8 cellular contexts compared by ENCODE assay signal in the genomic region with DNA sequence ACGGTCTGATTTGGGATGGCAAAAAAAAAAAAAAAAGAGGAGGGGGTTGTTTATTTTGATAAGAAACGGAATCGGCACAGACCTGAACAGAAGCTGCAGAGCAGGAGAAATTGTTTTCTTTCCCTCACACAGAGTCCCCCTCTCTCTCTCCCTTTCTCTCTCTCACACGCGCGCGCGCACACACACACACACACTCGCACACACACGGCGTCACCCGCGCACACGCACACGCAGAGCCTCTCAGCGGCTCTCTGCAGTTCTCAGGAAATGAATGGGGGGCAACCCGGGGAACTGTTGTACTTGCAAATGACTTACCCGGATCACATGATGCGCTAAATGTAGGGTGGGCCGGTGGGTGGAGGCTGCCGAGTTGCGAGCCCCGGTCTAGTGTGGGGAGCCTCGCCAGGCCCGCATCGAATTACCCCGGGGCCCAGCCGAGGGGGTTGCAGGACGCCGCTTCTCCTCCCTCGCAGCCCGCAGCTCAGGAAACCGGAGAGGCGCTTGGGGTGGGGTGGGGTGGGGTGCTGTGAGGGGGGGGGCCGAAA. TPM values are rescaled to one million over a fixed set of nuclear protein-coding genes. Genes with fewer than 3 reads are reported as not detected.
DNase-seq lines count a peak whose midpoint lies in the region; ATAC-seq and TF ChIP-seq lines count a peak whose summit lies in the region.

No MANE protein-coding gene starts in this region.

- intact Hi-C loops in left cardiac atrium (cut with DNase I): loop anchor here (5.0 to 10.0 kb wide), 2 partner anchors 69 to 296 kb away; no protein-coding TSS in a partner anchor
- intact Hi-C loops in posterior cingulate gyrus (cut with DNase I): loop anchor here (5.0 to 10.0 kb wide), 4 partner anchors 71 to 379 kb away; no protein-coding TSS in a partner anchor
- intact Hi-C loops in transverse colon (cut with DNase I; ENCODE audit: low total_unique reads): no loop called here

- peak overlapping the region; percentile 84 for H3K4me3 ChIP-seq in GM06990 (replicated peaks; ENCODE audit: low read depth, low read length)
- H3K4me3 ChIP-seq in HAP-1: peak overlapping the region; percentile 76
- H3K4me3 ChIP-seq in MM.1S (ENCODE audit: low read length): peak overlapping the region; percentile 82
- peak overlapping the region; percentile 60 to 94 (median 78) for H3K4me3 ChIP-seq in transverse colon

- H3K4me3 Mint-ChIP-seq in activated naive CD8-positive, alpha-beta T cell treated with anti-CD3 and anti-CD28 coated beads, Interleukin-2, amount 10 ng/mL, durations not matched to agents 7 days and 5 days: peak overlapping the region; percentile 98

- no peaks in the 10 kb centered on the region for H3K9me2 ChIP-seq in MM.1S (replicated peaks; ENCODE audit: insufficient read depth, low read length)

- H3K27ac ChIP-seq in MM.1S (ENCODE audit: low read length) (peak overlapping the region; percentile 66; the same call in 1 of the 2 replicates), transverse colon (peak overlapping the region; percentile 92 to 99 (median 96))

- H2AFZ ChIP-seq in MM.1S (ENCODE audit: low read length): peak overlapping the region; percentile 80

- H3K9me3 Mint-ChIP-seq in activated naive CD8-positive, alpha-beta T cell treated with anti-CD3 and anti-CD28 coated beads, Interleukin-2, amount 10 ng/mL, durations not matched to agents 7 days and 5 days: no peaks in the 10 kb centered on the region

- no peaks in the 10 kb centered on the region for H4K20me1 ChIP-seq in MM.1S (ENCODE audit: insufficient read depth, low read length)

- WGBS in transverse colon (ENCODE audit: low coverage in 1 of 2), 2 donors: 0% methylated on average over 16 to 32 of the region's 35 CpGs

- no peak for TF ChIP-seq EP300 in transverse colon (IDR thresholded peaks at IDR 0.05; ENCODE audit: low read depth)

- in situ Hi-C loops in HAP-1 (cut with MboI; ENCODE audit: low sequenced_read_pairs): no loop called here
- in situ Hi-C loops in transverse colon (cut with MboI; ENCODE audit: low pct_ligation_motif_present in 1 of 4, low pct_unique_long_range_greater_than_20kb in 1 of 4, low sequenced_read_pairs in 3 of 4): no loop called here

- no peaks in the 10 kb centered on the region for H3K27me3 Mint-ChIP-seq in activated naive CD8-positive, alpha-beta T cell treated with anti-CD3 and anti-CD28 coated beads, Interleukin-2, amount 10 ng/mL, durations not matched to agents 7 days and 5 days

- H3K9me3 ChIP-seq in HAP-1: no peaks in the 10 kb centered on the region
- H3K9me3 ChIP-seq in MM.1S (replicated peaks; ENCODE audit: insufficient read depth, low read length): no peaks in the 10 kb centered on the region
- no peaks in the 10 kb centered on the region for H3K9me3 ChIP-seq in transverse colon

- peak overlapping the region; percentile 68 for H3K9ac ChIP-seq in MM.1S (ENCODE audit: low read length)

- H3F3A ChIP-seq in MM.1S (ENCODE audit: insufficient read depth, low read length): peaks cover 16% of the 10 kb centered on the region

- H3K36me3 ChIP-seq in GM06990 (ENCODE audit: control insufficient read depth, insufficient read depth, low read length) (no peaks in the 10 kb centered on the region), HAP-1 (replicated peaks) (no peaks in the 10 kb centered on the region), MM.1S (replicated peaks; ENCODE audit: insufficient read depth, low read length) (no peaks in the 10 kb centered on the region), transverse colon (no peaks in the 10 kb centered on the region)

- TF ChIP-seq CTCF in GM06990 (IDR thresholded peaks at IDR 0.05; ENCODE audit: insufficient read depth, low read length, poor library complexity, severe bottlenecking): no peak
- no peak for TF ChIP-seq CTCF in MM.1S (IDR thresholded peaks at IDR 0.05; ENCODE audit: low read length)
- no peak for TF ChIP-seq CTCF in transverse colon (IDR thresholded peaks at IDR 0.05)

- peaks cover 21% of the 10 kb centered on the region for H3K4me1 ChIP-seq in HAP-1
- peaks cover 15% of the 10 kb centered on the region; the same call in 1 of the 2 replicates for H3K4me1 ChIP-seq in MM.1S (ENCODE audit: low read length)
- H3K4me1 ChIP-seq in transverse colon: peaks cover 7 to 41% (median 22%) of the 10 kb centered on the region in 4 donors

- no peaks in the 10 kb centered on the region for H3K27me3 ChIP-seq in GM06990 (replicated peaks; ENCODE audit: control insufficient read depth, insufficient read depth, low read length)
- H3K27me3 ChIP-seq in HAP-1 (ENCODE audit: low read depth): no peaks in the 10 kb centered on the region
- H3K27me3 ChIP-seq in MM.1S (replicated peaks; ENCODE audit: insufficient read depth, low read length): no peaks in the 10 kb centered on the region
- H3K27me3 ChIP-seq in transverse colon: no peaks in the 10 kb centered on the region

- POLR2A ChIA-PET in activated naive CD8-positive, alpha-beta T cell treated with anti-CD3 and anti-CD28 coated beads, Interleukin-2, amount 10 ng/mL, durations not matched to agents 7 days and 5 days (lab: Charles Lee): interaction anchor here (0.8 to 5.7 kb wide), 14 partner anchors 43 to 368 kb away, joined by 3 to 93 read pairs (median 10); no protein-coding TSS in a partner anchor

- peaks cover 30% of the 10 kb centered on the region for H3K4me1 Mint-ChIP-seq in activated naive CD8-positive, alpha-beta T cell treated with anti-CD3 and anti-CD28 coated beads, Interleukin-2, amount 10 ng/mL, durations not matched to agents 7 days and 5 days

- DNase-seq in GM06990 (ENCODE audit: extremely low read depth, insufficient read length) (peak; percentile 86), HAP-1 (ENCODE audit: low spot score in 2 of 2) (peak; percentile 68 to 90), MM.1S (peak; percentile 81), SKM-1 treated with dmso at 0.1 percent for 144 hours (lab: John Stamatoyannopoulos, UW; ENCODE audit: unreplicated experiment) (peak; percentile 46), left cardiac atrium (peak; percentile 88), posterior cingulate gyrus (peak; percentile 41 to 93 (median 72)), transverse colon (peak; percentile 84)
- peak; percentile 85 for DNase-seq in activated naive CD8-positive, alpha-beta T cell treated with anti-CD3 and anti-CD28 coated beads, Interleukin-2, amount 10 ng/mL, durations not matched to agents 7 days and 5 days

- TF ChIP-seq POLR2A in transverse colon (IDR thresholded peaks at IDR 0.05): peak; percentile 79

- H3K79me2 ChIP-seq in MM.1S (ENCODE audit: low read length): peaks cover 50% of the 10 kb centered on the region

- H3K4me2 ChIP-seq in MM.1S (ENCODE audit: low read depth, low read length): peak overlapping the region; percentile 66; the same call in 1 of the 2 replicates

- H3K36me3 Mint-ChIP-seq in activated naive CD8-positive, alpha-beta T cell treated with anti-CD3 and anti-CD28 coated beads, Interleukin-2, amount 10 ng/mL, durations not matched to agents 7 days and 5 days: peaks cover 1% of the 10 kb centered on the region

- H3K27ac Mint-ChIP-seq in activated naive CD8-positive, alpha-beta T cell treated with anti-CD3 and anti-CD28 coated beads, Interleukin-2, amount 10 ng/mL, durations not matched to agents 7 days and 5 days: peak overlapping the region; percentile 100

- peak; percentile 69 for ATAC-seq in activated naive CD8-positive, alpha-beta T cell treated with anti-CD3 and anti-CD28 coated beads, Interleukin-2, amount 10 ng/mL, durations not matched to agents 7 days and 5 days (ENCODE audit: low read depth)
- ATAC-seq in left cardiac atrium: peak; percentile 63 to 74

RNA-seq across cellular contexts. Expression of a gene that starts 0.5 kb away (rescaled TPM):
- 10 to 100 TPM; 43.9 to 50.5 TPM for total RNA-seq in activated naive CD8-positive, alpha-beta T cell treated with anti-CD3 and anti-CD28 coated beads, Interleukin-2, amount 10 ng/mL, durations not matched to agents 7 days and 5 days
- total RNA-seq in left cardiac atrium: 10 to 100 TPM; 13.9 to 14.0 TPM
- total RNA-seq in transverse colon: 10 to 100 TPM in 2 of 4 donors, 1 to 10 TPM in 2; 4.1 to 17.7 (median 8.2) TPM

Comparison
In these comparisons a context has a peak if more than half of its experiments do, and no peak if none do; other contexts are left out.
1. Peak in every context shown above with its lines: DNase-seq, ATAC-seq, H3K4me3 ChIP-seq and H3K27ac ChIP-seq.